8 cellular contexts compared by ENCODE assay signal in genomic region chr2:231222318-231223000, GRCh38. TPM values are rescaled to one million over a fixed set of nuclear protein-coding genes. Genes with fewer than 3 reads are reported as not detected.
A peak's percentile ranks its signal among the peaks of the same experiment; 100 is the strongest.
DNase-seq lines count a peak whose midpoint lies in the region; ATAC-seq and TF ChIP-seq lines count a peak whose summit lies in the region.

No MANE protein-coding gene starts in this region.

- peak overlapping the region; percentile 85 to 99 (median 94) for H3K27ac ChIP-seq in gastroesophageal sphincter

- peaks cover 8 to 64% (median 21%) of the 10 kb centered on the region in 3 donors for H3K4me1 ChIP-seq in gastroesophageal sphincter

- TF ChIP-seq CTCF in gastroesophageal sphincter (IDR thresholded peaks at IDR 0.05) = no peak

- no peaks in the 10 kb centered on the region for H3K27me3 ChIP-seq in gastroesophageal sphincter

- TF ChIP-seq POLR2A in gastroesophageal sphincter (IDR thresholded peaks at IDR 0.05) = no peak

- peak; percentile 59 for TF ChIP-seq EP300 in gastroesophageal sphincter (IDR thresholded peaks at IDR 0.05)

- intact Hi-C loops in Right ventricle myocardium superior (cut with DNase I) = no loop called here

- no peak overlapping the region for H3K4me3 ChIP-seq in gastroesophageal sphincter

- no peaks in the 10 kb centered on the region for H3K9me3 ChIP-seq in gastroesophageal sphincter

- peaks cover 0 to 52% of the 10 kb centered on the region in 2 donors for H3K36me3 ChIP-seq in gastroesophageal sphincter

- ATAC-seq in GM19455 (IDR thresholded peaks at IDR 0.05; ENCODE audit: unreplicated experiment) (peak; percentile 56), HG03457 (IDR thresholded peaks at IDR 0.05; ENCODE audit: unreplicated experiment) (peak; percentile 62), gastroesophageal sphincter (peak; percentile 87), esophagus mucosa (no peak), HG02970 (IDR thresholded peaks at IDR 0.05; ENCODE audit: low FRiP score, unreplicated experiment) (no peak), Right ventricle myocardium superior (ENCODE audit: poor library complexity) (no peak)

- 40 to 50% methylated on average over 7 of the region's 7 CpGs for WGBS in gastroesophageal sphincter (ENCODE audit: low coverage in 1 of 2), 2 donors

- DNase-seq in AG08395 (ENCODE audit: low spot score) = peak; percentile 64
- DNase-seq in Right ventricle myocardium superior = no peak
- no peak for DNase-seq in dermis blood vessel endothelial cell

RNA-seq across cellular contexts. Expression of gene ARMC9, which starts 24.0 kb away (rescaled TPM):
- total RNA-seq in gastroesophageal sphincter (100 to 1,000 TPM in 3 of 4 donors, 10 to 100 TPM in 1; 69.6 to 298 (median 152) TPM), esophagus mucosa (1.2 TPM), Right ventricle myocardium superior (0.89 TPM), dermis blood vessel endothelial cell (9.7 and 19.9 TPM in 2 replicates)

Comparison
In these comparisons a context has a peak if more than half of its experiments do, and no peak if none do; other contexts are left out.
1. ATAC-seq: peak in GM19455 (single experiment), HG03457 (single experiment) and gastroesophageal sphincter (single experiment); none in esophagus mucosa (single experiment), HG02970 (single experiment) and Right ventricle myocardium superior (single experiment).